Comparison of ENCODE assay signal across 9 cellular contexts in genomic region chr9:74577956-74578355, GRCh38.
DNase-seq lines count a peak whose midpoint lies in the region; ATAC-seq and TF ChIP-seq lines count a peak whose summit lies in the region.
"Had no signal": no experiment of that assay in that cellular context is flagged by ENCODE, and none has a peak within 500 bp of the region (broad histone marks: within the 10 kb centered on the region; RNA-seq: fewer than 3 reads in every experiment).

No MANE protein-coding gene starts in this region.

- H3K27me3 ChIP-seq in A673 (replicated peaks; ENCODE audit: insufficient read depth, low read depth, low read length, poor library complexity) (peaks cover 23% of the 10 kb centered on the region), OCI-LY1 (ENCODE audit: insufficient read depth, low read length) (no peaks in the 10 kb centered on the region), PC-9 (ENCODE audit: insufficient read depth, low read depth) (no peaks in the 10 kb centered on the region)

- peak; percentile 52 for TF ChIP-seq CTCF in A673 (conservative IDR thresholded peaks at IDR 0.05; ENCODE audit: low read depth, low read length)
- peak; percentile 53 for TF ChIP-seq CTCF in OCI-LY1 (IDR thresholded peaks at IDR 0.05; ENCODE audit: low read length)
- TF ChIP-seq CTCF in PC-9 (conservative IDR thresholded peaks at IDR 0.05), result no peak; the same call in 1 of the 2 replicates

- H3K79me2 ChIP-seq in OCI-LY1 (ENCODE audit: insufficient read depth, low read length) (no peaks in the 10 kb centered on the region), PC-9 (ENCODE audit: low read depth) (no peaks in the 10 kb centered on the region)

- H3K9me3 ChIP-seq in A673 (ENCODE audit: low read depth, low read length, poor library complexity, severe bottlenecking) (no peaks in the 10 kb centered on the region), OCI-LY1 (ENCODE audit: low read length) (no peaks in the 10 kb centered on the region), PC-9 (ENCODE audit: insufficient read depth, low read depth) (no peaks in the 10 kb centered on the region)

- H3K9me2 ChIP-seq in OCI-LY1 (ENCODE audit: low read depth, low read length) (no peaks in the 10 kb centered on the region), PC-9 (ENCODE audit: insufficient read depth) (no peaks in the 10 kb centered on the region)

- H3K9ac ChIP-seq in OCI-LY1 (ENCODE audit: low read length), result no peak overlapping the region

- CTCF ChIA-PET in A673 (lab: Charles Lee), result no interaction called here
- CTCF ChIA-PET in PC-9 (lab: Charles Lee), result no interaction called here

- DNase-seq in A673 (ENCODE audit: low spot score) (peak; percentile 22), fibroblast of peridontal ligament (ENCODE audit: extremely low read depth) (peak; percentile 37), NCI-H1930 (lab: John Stamatoyannopoulos, UW) (no peak), PC-9 (no peak)
- DNase-seq: activated CD4-positive, alpha-beta T cell treated with anti-CD3 and anti-CD28 coated beads, Interleukin-2, amount 10 ng/mL, durations not matched to agents 24 days and 14 days had no signal

- H3K27ac ChIP-seq in A673 (ENCODE audit: low read depth, low read length, poor library complexity, severe bottlenecking) (no peak overlapping the region), OCI-LY1 (ENCODE audit: low read depth, low read length, poor library complexity, severe bottlenecking) (no peak overlapping the region), PC-9 (no peak overlapping the region)

- POLR2A ChIA-PET in A673 (lab: Charles Lee; ENCODE audit: low non-redundant PET) (no interaction called here), PC-9 (lab: Charles Lee; ENCODE audit: unreplicated experiment) (no interaction called here)

- no peak overlapping the region for H3K4me2 ChIP-seq in OCI-LY1 (ENCODE audit: low read length)
- no peak overlapping the region for H3K4me2 ChIP-seq in PC-9

- H3K4me1 ChIP-seq in A673 (ENCODE audit: insufficient read depth, low read length, poor library complexity, severe bottlenecking) (no peaks in the 10 kb centered on the region), OCI-LY1 (ENCODE audit: insufficient read depth, low read length, severe bottlenecking) (no peaks in the 10 kb centered on the region), PC-9 (replicated peaks; ENCODE audit: insufficient read depth) (no peaks in the 10 kb centered on the region)

- H3K4me3 ChIP-seq in A673 (ENCODE audit: low read depth, low read length, poor library complexity, severe bottlenecking) (no peak overlapping the region), OCI-LY1 (ENCODE audit: low read depth, low read length, poor library complexity, severe bottlenecking) (no peak overlapping the region), PC-9 (no peak overlapping the region)

- no peak overlapping the region for H2AFZ ChIP-seq in OCI-LY1 (ENCODE audit: low read length)
- H2AFZ ChIP-seq in PC-9, result no peak overlapping the region

- no peaks in the 10 kb centered on the region for H3K36me3 ChIP-seq in A673 (ENCODE audit: insufficient read depth, low read length, poor library complexity, severe bottlenecking)
- no peaks in the 10 kb centered on the region for H3K36me3 ChIP-seq in OCI-LY1 (ENCODE audit: insufficient read depth, low read length)
- no peaks in the 10 kb centered on the region for H3K36me3 ChIP-seq in PC-9 (ENCODE audit: low read depth)

- ATAC-seq in GM18502 (IDR thresholded peaks at IDR 0.05; ENCODE audit: poor library complexity, unreplicated experiment), result peak; percentile 38
- no peak for ATAC-seq in HG03521 (IDR thresholded peaks at IDR 0.05; ENCODE audit: unreplicated experiment)
- no peak for ATAC-seq in GM18870 (IDR thresholded peaks at IDR 0.05; ENCODE audit: unreplicated experiment)

- no peaks in the 10 kb centered on the region for H4K20me1 ChIP-seq in OCI-LY1 (ENCODE audit: insufficient read depth, low read length)
- H4K20me1 ChIP-seq in PC-9 (ENCODE audit: insufficient read depth), result no peaks in the 10 kb centered on the region

- BruUV-seq in A673 (replicated peaks; lab: Mats Ljungman, UMichigan) (no TSS peak), PC-9 (replicated peaks; lab: Mats Ljungman, UMichigan) (no TSS peak)

- intact Hi-C loops in A673 (cut with micrococcal nuclease; ENCODE audit: unreplicated experiment) (loop anchor here (5.0 to 10.0 kb wide), 2 partner anchors 69 to 507 kb away; partner anchors contain the start of genes NMRK1 and OSTF1), PC-9 (cut with micrococcal nuclease; ENCODE audit: unreplicated experiment) (loop anchor here (10.0 kb wide), 1 partner anchor 203 kb away; no protein-coding TSS in a partner anchor)

- no peaks in the 10 kb centered on the region for H3F3A ChIP-seq in OCI-LY1 (ENCODE audit: insufficient read depth, low read length)
- H3F3A ChIP-seq in PC-9 (ENCODE audit: insufficient read depth, low read depth), result no peaks in the 10 kb centered on the region

Comparison
In these comparisons a context has a peak if more than half of its experiments do, and no peak if none do; other contexts are left out.
1. DNase-seq: peak in A673 (single experiment) and fibroblast of peridontal ligament (single experiment); none in NCI-H1930 (0 of 2) and PC-9 (0 of 2).